1 cellular context compared by ENCODE assay signal in genomic region chr1:24562625-24563024, GRCh38.
TF ChIP-seq lines count a peak whose summit lies in the region.

No MANE protein-coding gene starts in this region.

TF ChIP-seq in K562, 482 proteins besides CTCF, POLR2A, EP300 and RAD21 (continued from another document):
- no peak for TF ChIP-seq CCNT2 (IDR thresholded peaks at IDR 0.05; ENCODE audit: borderline replicate concordance, extremely low read depth, insufficient read length, low read depth, low read length)
- TF ChIP-seq STAT5B (CRISPR knock-in tag; IDR thresholded peaks at IDR 0.05) = no peak
- TF ChIP-seq NFIX (CRISPR knock-in tag; IDR thresholded peaks at IDR 0.05; ENCODE audit: low read depth) = peak; percentile 83
